19 cellular contexts compared by ENCODE assay signal in genomic region chr10:12876266-12876665, GRCh38.
DNase-seq lines count a peak whose midpoint lies in the region; TF ChIP-seq lines count a peak whose summit lies in the region.
"Had no signal": no experiment of that assay in that cellular context is flagged by ENCODE, and none has a peak within 500 bp of the region (broad histone marks: within the 10 kb centered on the region; RNA-seq: fewer than 3 reads in every experiment).

No MANE protein-coding gene starts in this region.

- WGBS in transverse colon (ENCODE audit: low coverage in 1 of 2), 2 donors = 77% methylated on average over 5 of the region's 5 CpGs; no CpG with 5 or more reads in 1 of the 2 donors
- WGBS in ovary, 3 donors = 92 to 97% (median 96%) methylated on average over 5 of the region's 5 CpGs

- H3K27me3 ChIP-seq in transverse colon (peaks cover 5% of the 10 kb centered on the region), ovary (no peaks in the 10 kb centered on the region)
- H3K27me3 ChIP-seq: MG63 had no signal

- H3K36me3 ChIP-seq in transverse colon (no peaks in the 10 kb centered on the region), ovary (no peaks in the 10 kb centered on the region)
- H3K36me3 ChIP-seq: MG63 had no signal

- H3K9me3 ChIP-seq in transverse colon (no peaks in the 10 kb centered on the region), ovary (no peaks in the 10 kb centered on the region)
- H3K9me3 ChIP-seq: A549, MG63 had no signal

- H3K4me1 ChIP-seq in transverse colon (no peaks in the 10 kb centered on the region), ovary (ENCODE audit: insufficient read depth) (peaks cover 24% of the 10 kb centered on the region)
- H3K4me1 ChIP-seq: A549 had no signal

- peak overlapping the region; percentile 42 for H3K27ac Mint-ChIP-seq in nephron progenitor cell
- H3K27ac Mint-ChIP-seq: CD4-positive, CD25-positive, alpha-beta regulatory T cell had no signal

- intact Hi-C loops in transverse colon (cut with DNase I; ENCODE audit: low total_unique reads) = no loop called here
- intact Hi-C loops in ovary (cut with DNase I) = no loop called here
- intact Hi-C loops in head of caudate nucleus (cut with DNase I) = no loop called here

- TF ChIP-seq CTCF in coronary artery (IDR thresholded peaks at IDR 0.05) (no peak), nephron progenitor cell (IDR thresholded peaks at IDR 0.05) (no peak), transverse colon (IDR thresholded peaks at IDR 0.05) (no peak), ovary (IDR thresholded peaks at IDR 0.05) (no peak)

- H3K4me3 ChIP-seq in coronary artery = no peak overlapping the region
- no peak overlapping the region for H3K4me3 ChIP-seq in transverse colon
- H3K4me3 ChIP-seq in ovary = no peak overlapping the region
- H3K4me3 ChIP-seq: A549, K562, MG63 had no signal

- H3K36me3 Mint-ChIP-seq in nephron progenitor cell (ENCODE audit: low read depth) = peaks cover 4% of the 10 kb centered on the region
- H3K36me3 Mint-ChIP-seq: CD4-positive, CD25-positive, alpha-beta regulatory T cell had no signal

- no peak for TF ChIP-seq POLR2A in transverse colon (IDR thresholded peaks at IDR 0.05)
- no peak for TF ChIP-seq POLR2A in ovary (IDR thresholded peaks at IDR 0.05)

- no peak for TF ChIP-seq EP300 in transverse colon (IDR thresholded peaks at IDR 0.05; ENCODE audit: low read depth)
- TF ChIP-seq EP300 in ovary (IDR thresholded peaks at IDR 0.05) = no peak

- H3K27ac ChIP-seq in coronary artery (peak overlapping the region; percentile 34 to 49), transverse colon (no peak overlapping the region), ovary (peak overlapping the region in 1 of 2 donors; percentile 67)
- H3K27ac ChIP-seq: A549 had no signal

- in situ Hi-C loops in transverse colon (cut with MboI; ENCODE audit: low pct_ligation_motif_present in 1 of 4, low pct_unique_long_range_greater_than_20kb in 1 of 4, low sequenced_read_pairs in 3 of 4) = no loop called here

- peaks cover 12% of the 10 kb centered on the region for H3K27me3 Mint-ChIP-seq in nephron progenitor cell (ENCODE audit: low read depth, poor library complexity)

- H3K9me3 Mint-ChIP-seq in nephron progenitor cell = peaks cover 24% of the 10 kb centered on the region

- peak; percentile 76 for DNase-seq in NCI-H446 treated with DMSO at 0.1 percent for 48 hours (lab: John Stamatoyannopoulos, UW)
- DNase-seq in coronary artery (ENCODE audit: low spot score) = no peak
- no peak for DNase-seq in nephron progenitor cell
- peak; percentile 28 for DNase-seq in superior temporal gyrus (ENCODE audit: extremely low spot score)
- no peak for DNase-seq in NCI-H510A (lab: John Stamatoyannopoulos, UW)
- DNase-seq in transverse colon = no peak
- DNase-seq in ovary = no peak
- no peak for DNase-seq in head of caudate nucleus
- DNase-seq: CD4-positive, CD25-positive, alpha-beta regulatory T cell; DMS79; MG63; NCI-H1048; NCI-H1417 treated with DMSO at 0.1 percent for 48 hours; NCI-H2029; NCI-H345; NCI-H526 treated with DMSO at 0.1 percent for 48 hours; OCI-M1 had no signal

- peaks cover 34% of the 10 kb centered on the region for H3K4me1 Mint-ChIP-seq in nephron progenitor cell
- H3K4me1 Mint-ChIP-seq: CD4-positive, CD25-positive, alpha-beta regulatory T cell had no signal

- H3K4me3 Mint-ChIP-seq in nephron progenitor cell = no peak overlapping the region
- H3K4me3 Mint-ChIP-seq: CD4-positive, CD25-positive, alpha-beta regulatory T cell had no signal

Comparison
In these comparisons a context has a peak if more than half of its experiments do, and no peak if none do; other contexts are left out.
1. DNase-seq: peak in NCI-H446 treated with DMSO at 0.1 percent for 48 hours (single experiment) and superior temporal gyrus (single experiment); none in coronary artery (single experiment), nephron progenitor cell (single experiment), NCI-H510A (single experiment), transverse colon (single experiment), ovary (0 of 5) and head of caudate nucleus (0 of 42).
2. H3K27ac ChIP-seq: peak in coronary artery (2 of 2); none in transverse colon (0 of 4).